ENCODE assay signal across 10 cellular contexts in genomic region chr12:47754126-47754525, GRCh38. TPM values are rescaled to one million over a fixed set of nuclear protein-coding genes. Genes with fewer than 3 reads are reported as not detected.
DNase-seq lines count a peak whose midpoint lies in the region; TF ChIP-seq lines count a peak whose summit lies in the region.
"Had no signal": no experiment of that assay in that cellular context is flagged by ENCODE, and none has a peak within 500 bp of the region (broad histone marks: within the 10 kb centered on the region; RNA-seq: fewer than 3 reads in every experiment).

No MANE protein-coding gene starts in this region.

- H3K79me1 ChIP-seq in mesendoderm (ENCODE audit: low read length), result peaks cover 14% of the 10 kb centered on the region

- peak overlapping the region; percentile 98 for H2AK5ac ChIP-seq in mesendoderm (ENCODE audit: low read length)

- H2BK120ac ChIP-seq in mesendoderm (ENCODE audit: low read depth, low read length), result peak overlapping the region; percentile 5

- H3K4me2 ChIP-seq in KMS-11 (peak overlapping the region; percentile 40), mesendoderm (ENCODE audit: low read length) (no peak overlapping the region)

- H3K4me3 ChIP-seq in KMS-11 (IDR thresholded peaks at IDR 0.05; ENCODE audit: insufficient read depth, low read depth, low read length), result no peak overlapping the region
- H3K4me3 ChIP-seq in mesendoderm (ENCODE audit: low read length), result no peak overlapping the region
- H3K4me3 ChIP-seq in tibial nerve, result no peak overlapping the region
- H3K4me3 ChIP-seq in HAP-1, result no peak overlapping the region

- no peak overlapping the region for H3K23ac ChIP-seq in mesendoderm (ENCODE audit: low read length)

- H3K9ac ChIP-seq in KMS-11 (peak overlapping the region; percentile 25; the same call in 1 of the 2 replicates), mesendoderm (ENCODE audit: low read length) (peak overlapping the region; percentile 11)

- H3K27me3 ChIP-seq in KMS-11 (ENCODE audit: insufficient read depth, low read depth), result no peaks in the 10 kb centered on the region
- no peaks in the 10 kb centered on the region for H3K27me3 ChIP-seq in mesendoderm (ENCODE audit: insufficient read depth, low read length, poor library complexity)
- H3K27me3 ChIP-seq in tibial nerve, result no peaks in the 10 kb centered on the region
- no peaks in the 10 kb centered on the region for H3K27me3 ChIP-seq in HAP-1 (ENCODE audit: low read depth)

- peak overlapping the region; percentile 84 for H3K56ac ChIP-seq in mesendoderm (ENCODE audit: low read length)

- TF ChIP-seq CTCF in KMS-11 (conservative IDR thresholded peaks at IDR 0.05; ENCODE audit: low read depth, low read length) (no peak), tibial nerve (IDR thresholded peaks at IDR 0.05) (no peak)

- H3K4ac ChIP-seq in mesendoderm (ENCODE audit: low read depth, low read length), result no peak overlapping the region

- WGBS in mesendoderm (ENCODE audit: extremely low coverage, insufficient coverage, low lambda C conversion rate), result no CpG with 5 or more reads among the region's 4 CpGs
- 83 to 84% methylated on average over 4 of the region's 4 CpGs for WGBS in tibial nerve, 2 donors

- peak overlapping the region; percentile 24; the same call in 1 of the 2 replicates for H2AFZ ChIP-seq in KMS-11 (ENCODE audit: low read depth)

- TF ChIP-seq POLR2A in tibial nerve (IDR thresholded peaks at IDR 0.05), result no peak

- DNase-seq in astrocyte of the hippocampus (ENCODE audit: low read depth, low spot score) (peak; percentile 40), mesendoderm (no peak), tibial nerve (ENCODE audit: low spot score in 2 of 2) (no peak), iPS-NIHi11 (ENCODE audit: low spot score) (no peak), HAP-1 (ENCODE audit: low spot score in 2 of 2) (no peak)
- DNase-seq in effector CD8-positive, alpha-beta T cell (lab: John Stamatoyannopoulos, UW), result no peak
- DNase-seq: activated CD8-positive, alpha-beta T cell treated with anti-CD3 and anti-CD28 coated beads, Interleukin-2, amount 10 ng/mL, durations not matched to agents 7 days and 5 days; NCI-H446 had no signal

- no peak overlapping the region for H3K18ac ChIP-seq in mesendoderm (ENCODE audit: low read length)

- H2BK15ac ChIP-seq in mesendoderm (replicated peaks; ENCODE audit: low read depth), result no peak overlapping the region

- H3K79me2 ChIP-seq in KMS-11 (ENCODE audit: insufficient read depth, low read depth) (no peaks in the 10 kb centered on the region), mesendoderm (ENCODE audit: control insufficient read depth, insufficient read depth, low read length) (peaks cover 8% of the 10 kb centered on the region)

- peak overlapping the region; percentile 98 for H2BK5ac ChIP-seq in mesendoderm (ENCODE audit: low read length)

- in situ Hi-C loops in HAP-1 (cut with MboI; ENCODE audit: low sequenced_read_pairs), result no loop called here

- H4K8ac ChIP-seq in mesendoderm (ENCODE audit: low read depth, low read length), result no peak overlapping the region

- peaks cover 67% of the 10 kb centered on the region for H3K4me1 ChIP-seq in KMS-11 (ENCODE audit: low read depth, poor library complexity, severe bottlenecking)
- H3K4me1 ChIP-seq in mesendoderm (ENCODE audit: control insufficient read depth, low read depth, low read length), result peaks cover 46% of the 10 kb centered on the region
- peaks cover 0 to 50% (median 28%) of the 10 kb centered on the region in 4 donors for H3K4me1 ChIP-seq in tibial nerve
- no peaks in the 10 kb centered on the region for H3K4me1 ChIP-seq in HAP-1

- H3K9me3 ChIP-seq in tibial nerve, result no peaks in the 10 kb centered on the region
- no peaks in the 10 kb centered on the region for H3K9me3 ChIP-seq in HAP-1

- H4K5ac ChIP-seq in mesendoderm (ENCODE audit: low read length), result no peak overlapping the region

- H3K36me3 ChIP-seq in KMS-11 (ENCODE audit: insufficient read depth) (no peaks in the 10 kb centered on the region), mesendoderm (ENCODE audit: control insufficient read depth, insufficient read depth, low read length) (no peaks in the 10 kb centered on the region), tibial nerve (no peaks in the 10 kb centered on the region), HAP-1 (replicated peaks) (no peaks in the 10 kb centered on the region)

- no peaks in the 10 kb centered on the region for H4K20me1 ChIP-seq in KMS-11 (ENCODE audit: insufficient read depth)

- TF ChIP-seq EP300 in tibial nerve (IDR thresholded peaks at IDR 0.05), result no peak

- peak overlapping the region; percentile 71 for H3K27ac ChIP-seq in KMS-11
- H3K27ac ChIP-seq in mesendoderm (ENCODE audit: low read depth, low read length), result peak overlapping the region; percentile 66
- peak overlapping the region in 3 of 4 donors; percentile 46 to 60 (median 53) for H3K27ac ChIP-seq in tibial nerve

RNA-seq across cellular contexts. Expression of gene RAPGEF3, which starts 4.6 kb away (rescaled TPM):
- polyA plus RNA-seq in mesendoderm (2013, experiment 1 of 2), result 7.8 TPM
- 7.4 TPM for polyA plus RNA-seq in mesendoderm (2013, experiment 2 of 2)
- total RNA-seq in tibial nerve, result 100 to 1,000 TPM in 1 of 4 donors, 10 to 100 TPM in 3; 47.3 to 109 (median 83.6) TPM

RNA-seq across cellular contexts. Expression of gene SLC48A1, which starts 18.9 kb away (rescaled TPM):
- 9.6 TPM for polyA plus RNA-seq in mesendoderm (2013, experiment 1 of 2)
- polyA plus RNA-seq in mesendoderm (2013, experiment 2 of 2), result 9.2 TPM
- total RNA-seq in tibial nerve, result 10 to 100 TPM; 24.6 to 37.9 (median 33.8) TPM

RNA-seq across cellular contexts. Expression of gene ENDOU, which starts 28.8 kb away (rescaled TPM):
- 0.04 TPM for polyA plus RNA-seq in mesendoderm (2013, experiment 1 of 2)
- polyA plus RNA-seq in mesendoderm (2013, experiment 2 of 2), result 0.03 TPM
- total RNA-seq in tibial nerve, result 1 to 10 TPM in 1 of 4 donors, under 1 TPM in 2, not detected in 1; 0.30 to 1.2 (median 0.42) TPM
- total RNA-seq: activated CD8-positive, alpha-beta T cell treated with anti-CD3 and anti-CD28 coated beads, Interleukin-2, amount 10 ng/mL, durations not matched to agents 7 days and 5 days; pulmonary artery endothelial cell had no signal

RNA-seq across cellular contexts. Expression of gene RPAP3, which starts 48.3 kb away (rescaled TPM):
- polyA plus RNA-seq in mesendoderm (2013, experiment 1 of 2), result 56.4 TPM
- 57.0 TPM for polyA plus RNA-seq in mesendoderm (2013, experiment 2 of 2)
- total RNA-seq in tibial nerve, result 10 to 100 TPM in 3 of 4 donors, 1 to 10 TPM in 1; 8.8 to 19.2 (median 15.5) TPM
